28 cellular contexts compared by ENCODE assay signal in genomic region chr14:92412912-92413311, GRCh38.
A peak's percentile ranks its signal among the peaks of the same experiment; 100 is the strongest.
DNase-seq lines count a peak whose midpoint lies in the region; TF ChIP-seq lines count a peak whose summit lies in the region.
"Had no signal": no experiment of that assay in that cellular context is flagged by ENCODE, and none has a peak within 500 bp of the region (broad histone marks: within the 10 kb centered on the region; RNA-seq: fewer than 3 reads in every experiment).

No MANE protein-coding gene starts in this region.

- no peak overlapping the region for H3K27ac ChIP-seq in uterus
- H3K27ac ChIP-seq: GM23248, thyroid gland had no signal

- intact Hi-C loops in uterus (cut with DNase I; ENCODE audit: low total_unique reads) = no loop called here

- no peaks in the 10 kb centered on the region for H3K4me1 ChIP-seq in uterus
- H3K4me1 ChIP-seq: BE2C, thyroid gland had no signal

- TF ChIP-seq CTCF in LNCaP clone FGC (IDR thresholded peaks at IDR 0.05; ENCODE audit: control insufficient read depth, extremely low read depth, insufficient read depth) (no peak), fibroblast of mammary gland (conservative IDR thresholded peaks at IDR 0.05; ENCODE audit: control insufficient read depth, insufficient read depth, low read depth, low read length) (no peak), uterus (IDR thresholded peaks at IDR 0.05) (no peak)

- H3K36me3 ChIP-seq in uterus = no peaks in the 10 kb centered on the region
- H3K36me3 ChIP-seq: BE2C, heart right ventricle, thyroid gland had no signal

- DNase-seq in DMS 273 (lab: John Stamatoyannopoulos, UW; ENCODE audit: unreplicated experiment) (peak; percentile 84), LNCaP clone FGC (ENCODE audit: low read depth) (peak; percentile 36), NCI-H82 treated with DMSO at 0.1 percent for 48 hours (lab: John Stamatoyannopoulos, UW; ENCODE audit: unreplicated experiment) (peak; percentile 10), fibroblast of mammary gland (ENCODE audit: low read depth) (peak; percentile 47), NCI-H2029 (lab: John Stamatoyannopoulos, UW) (no peak), Ammon's horn (ENCODE audit: low spot score) (no peak), uterus (no peak)
- DNase-seq in stimulated activated CD4-positive, alpha-beta T cell treated with anti-CD3 and anti-CD28 coated beads, Interleukin-2, amount 100 ng/mL, for 24 hours = no peak
- DNase-seq: activated B cell treated with CpG ODN at 0.5 μM for 24 hours; activated CD4-positive, alpha-beta T cell treated with anti-CD3 and anti-CD28 coated beads, Interleukin-2, amount 10 ng/mL, durations not matched to agents 7 days and 5 days; activated gamma-delta T cell; activated naive CD8-positive, alpha-beta T cell treated with anti-CD3 and anti-CD28 coated beads, Interleukin-2, amount 10 ng/mL, durations not matched to agents 7 days and 5 days; activated T-cell treated with anti-CD3 and anti-CD28 coated beads, Interleukin-2, amount 50 U/mL, for 4 hours; BE2C; CD8-positive, alpha-beta memory T cell; cortex of kidney; erythroblast; heart right ventricle; kidney glomerular epithelial cell; midbrain; naive thymus-derived CD4-positive, alpha-beta T cell; NCI-H1105; NCI-H1930; NCI-H226; NCI-H774; stimulated activated CD4-positive, alpha-beta T cell treated with anti-CD3 and anti-CD28 coated beads, Interleukin-4, amount 100 ng/mL, for 24 hours; thyroid gland had no signal

- no peaks in the 10 kb centered on the region for H3K9me3 ChIP-seq in uterus
- H3K9me3 ChIP-seq: BE2C, heart right ventricle, thyroid gland had no signal

- H3K4me3 ChIP-seq in LNCaP clone FGC (ENCODE audit: low read depth, low read length) = no peak overlapping the region
- H3K4me3 ChIP-seq in fibroblast of mammary gland (ENCODE audit: control insufficient read depth, low read depth, low read length) = no peak overlapping the region
- H3K4me3 ChIP-seq in uterus = no peak overlapping the region
- H3K4me3 ChIP-seq: GM23248, heart right ventricle, thyroid gland had no signal

- no peaks in the 10 kb centered on the region for H3K27me3 ChIP-seq in uterus
- H3K27me3 ChIP-seq: thyroid gland had no signal

- TF ChIP-seq POLR2A in uterus (IDR thresholded peaks at IDR 0.05) = no peak

Comparison
In these comparisons a context has a peak if more than half of its experiments do, and no peak if none do; other contexts are left out.
1. DNase-seq: peak in DMS 273 (single experiment), LNCaP clone FGC (single experiment), NCI-H82 treated with DMSO at 0.1 percent for 48 hours (single experiment) and fibroblast of mammary gland (single experiment); none in NCI-H2029 (single experiment), stimulated activated CD4-positive, alpha-beta T cell treated with anti-CD3 and anti-CD28 coated beads, Interleukin-2, amount 100 ng/mL, for 24 hours (0 of 2), Ammon's horn (single experiment) and uterus (0 of 2).